ENCODE assay signal across 8 cellular contexts in genomic region chr17:3004150-3004801, GRCh38. TPM values are rescaled to one million over a fixed set of nuclear protein-coding genes. Genes with fewer than 3 reads are reported as not detected.
DNase-seq lines count a peak whose midpoint lies in the region; ATAC-seq, FAIRE-seq and TF ChIP-seq lines count a peak whose summit lies in the region.

No MANE protein-coding gene starts in this region.

- H3K4me3 ChIP-seq in PC-3 (ENCODE audit: low read length), result peak overlapping the region; percentile 23; the same call in 1 of the 2 replicates
- H3K4me3 ChIP-seq in trophoblast cell (ENCODE audit: low read depth, low read length), result no peak overlapping the region
- peak overlapping the region in 1 of 3 donors; percentile 12 for H3K4me3 ChIP-seq in thyroid gland (replicated peaks in 1 of 3)

- no peak overlapping the region for H2BK12ac ChIP-seq in trophoblast cell (ENCODE audit: low read length)

- TF ChIP-seq CTCF in Calu3 (IDR thresholded peaks at IDR 0.05; ENCODE audit: unreplicated experiment), result no peak
- TF ChIP-seq CTCF in PC-3 (conservative IDR thresholded peaks at IDR 0.05; ENCODE audit: low read depth, low read length), result no peak
- TF ChIP-seq CTCF in thyroid gland (IDR thresholded peaks at IDR 0.05), result no peak

- H3K9me2 ChIP-seq in PC-3 (replicated peaks; ENCODE audit: low read length), result no peaks in the 10 kb centered on the region

- WGBS in trophoblast cell (ENCODE audit: extremely low coverage, insufficient coverage, insufficient read length), result no CpG with 5 or more reads among the region's 36 CpGs
- 3% methylated on average over 8 to 32 of the region's 36 CpGs for WGBS in thyroid gland, 2 donors

- H3K14ac ChIP-seq in trophoblast cell (ENCODE audit: low read length), result peak overlapping the region; percentile 4

- H3K27me3 ChIP-seq in PC-3 (ENCODE audit: low read length) (no peaks in the 10 kb centered on the region), trophoblast cell (ENCODE audit: insufficient read depth, low read length) (no peaks in the 10 kb centered on the region), thyroid gland (no peaks in the 10 kb centered on the region)

- H3K4ac ChIP-seq in trophoblast cell (ENCODE audit: low read depth, low read length), result no peak overlapping the region

- H3K4me1 ChIP-seq in PC-3 (ENCODE audit: insufficient read depth, low read length) (peaks cover 23% of the 10 kb centered on the region), trophoblast cell (ENCODE audit: control insufficient read depth in 1 of 2, insufficient read depth in 2 of 2, low read length in 2 of 2) (peaks cover 0 to 12% of the 10 kb centered on the region in 2 experiments), thyroid gland (peaks cover 32 to 39% of the 10 kb centered on the region in 2 donors)

- peak in 1 of 2 donors; percentile 71 for TF ChIP-seq POLR2A in thyroid gland (IDR thresholded peaks at IDR 0.05)

- intact Hi-C loops in Calu3 (cut with micrococcal nuclease; ENCODE audit: unreplicated experiment) (loop anchor here (2.0 kb wide), 1 partner anchor 49 kb away; no protein-coding TSS in a partner anchor), PC-3 (cut with micrococcal nuclease) (loop anchor here (2.0 kb wide), 1 partner anchor 43 kb away; no protein-coding TSS in a partner anchor), thyroid gland (cut with DNase I) (no loop called here)

- POLR2A ChIA-PET in PC-3 (lab: Charles Lee; ENCODE audit: unreplicated experiment), result interaction anchor here (0.7 kb wide), 2 partner anchors 28 to 932 kb away, joined by 8 read pairs; no protein-coding TSS in a partner anchor

- no peak overlapping the region for H4K8ac ChIP-seq in trophoblast cell (ENCODE audit: low read depth, low read length)

- no peak overlapping the region for H2BK120ac ChIP-seq in trophoblast cell (ENCODE audit: insufficient read depth, low read length, poor library complexity)

- H3K27ac ChIP-seq in PC-3 (ENCODE audit: low read length) (peak overlapping the region; percentile 89), trophoblast cell (ENCODE audit: low read depth, low read length) (no peak overlapping the region), thyroid gland (peak overlapping the region; percentile 96 to 100 (median 100))

- H3K9me3 Mint-ChIP-seq in Calu3 (ENCODE audit: low read depth, unreplicated experiment), result no peaks in the 10 kb centered on the region
- H3K9me3 Mint-ChIP-seq in activated naive CD4-positive, alpha-beta T cell treated with anti-CD3 and anti-CD28 coated beads, Interleukin-2, amount 10 ng/mL, durations not matched to agents 7 days and 5 days, result no peaks in the 10 kb centered on the region

- CTCF ChIA-PET in Calu3 (lab: Charles Lee), result interaction anchor here (0.6 to 2.2 kb wide), 3 partner anchors 8 to 155 kb away, joined by 4 to 9 read pairs (median 6); no protein-coding TSS in a partner anchor
- CTCF ChIA-PET in PC-3 (lab: Charles Lee), result no interaction called here
- CTCF ChIA-PET in activated naive CD4-positive, alpha-beta T cell treated with anti-CD3 and anti-CD28 coated beads, Interleukin-2, amount 10 ng/mL, durations not matched to agents 7 days and 5 days (lab: Charles Lee), result interaction anchor here (0.9 kb wide), 1 partner anchor 9 kb away, joined by 3 read pairs; no protein-coding TSS in a partner anchor

- no peak overlapping the region for H4K91ac ChIP-seq in trophoblast cell (ENCODE audit: low read depth, low read length)

- H3K23ac ChIP-seq in trophoblast cell (ENCODE audit: low read length), result no peak overlapping the region

- H3K18ac ChIP-seq in trophoblast cell (ENCODE audit: low read length), result no peak overlapping the region

- peak overlapping the region; percentile 34 for H3K4me3 Mint-ChIP-seq in Calu3 (ENCODE audit: low read depth, unreplicated experiment)
- H3K4me3 Mint-ChIP-seq in activated naive CD4-positive, alpha-beta T cell treated with anti-CD3 and anti-CD28 coated beads, Interleukin-2, amount 10 ng/mL, durations not matched to agents 7 days and 5 days, result no peak overlapping the region

- no peak overlapping the region for H2AK5ac ChIP-seq in trophoblast cell (ENCODE audit: low read length)

- H3K79me1 ChIP-seq in trophoblast cell (ENCODE audit: low read length), result peaks cover 2% of the 10 kb centered on the region

- FAIRE-seq in HTR-8/SVneo (lab: Jason Lieb, UNC), result peak; percentile 94

- H3K36me3 ChIP-seq in PC-3 (ENCODE audit: low read depth, low read length), result 0 out of 2 replicates have a peak, but pooled peaks cover 5% of the 10 kb centered on the region
- peaks cover 8 to 13% of the 10 kb centered on the region in 2 experiments for H3K36me3 ChIP-seq in trophoblast cell (ENCODE audit: control insufficient read depth in 1 of 2, insufficient read depth in 2 of 2, low read length in 2 of 2)
- no peaks in the 10 kb centered on the region for H3K36me3 ChIP-seq in thyroid gland

- H3K9me3 ChIP-seq in PC-3 (ENCODE audit: low read length), result no peaks in the 10 kb centered on the region
- no peaks in the 10 kb centered on the region for H3K9me3 ChIP-seq in trophoblast cell (ENCODE audit: insufficient read depth, low read depth, low read length)
- H3K9me3 ChIP-seq in thyroid gland, result no peaks in the 10 kb centered on the region

- ATAC-seq in PC-3, result peak; percentile 95
- ATAC-seq in GM21528 (IDR thresholded peaks at IDR 0.05; ENCODE audit: low FRiP score, unreplicated experiment), result no peak

- BruUV-seq in Calu3 (replicated peaks; lab: Mats Ljungman, UMichigan) (TSS peak; percentile 76), PC-3 (replicated peaks; lab: Mats Ljungman, UMichigan) (no TSS peak)

- H4K20me1 ChIP-seq in PC-3 (ENCODE audit: low read length), result no peaks in the 10 kb centered on the region

- peak overlapping the region; percentile 54 for H3K4me2 ChIP-seq in PC-3 (ENCODE audit: low read length)
- H3K4me2 ChIP-seq in trophoblast cell (ENCODE audit: low read length), result no peak overlapping the region

- H3K4me1 Mint-ChIP-seq in Calu3 (ENCODE audit: low read depth, unreplicated experiment), result peaks cover 27% of the 10 kb centered on the region
- H3K4me1 Mint-ChIP-seq in activated naive CD4-positive, alpha-beta T cell treated with anti-CD3 and anti-CD28 coated beads, Interleukin-2, amount 10 ng/mL, durations not matched to agents 7 days and 5 days, result peaks cover 6% of the 10 kb centered on the region

- H3K27ac Mint-ChIP-seq in Calu3 (ENCODE audit: unreplicated experiment), result peak overlapping the region; percentile 61
- no peak overlapping the region for H3K27ac Mint-ChIP-seq in activated naive CD4-positive, alpha-beta T cell treated with anti-CD3 and anti-CD28 coated beads, Interleukin-2, amount 10 ng/mL, durations not matched to agents 7 days and 5 days

- H3K79me2 ChIP-seq in PC-3 (ENCODE audit: low read length) (no peaks in the 10 kb centered on the region), trophoblast cell (ENCODE audit: control insufficient read depth, insufficient read depth, low read length, poor library complexity) (no peaks in the 10 kb centered on the region)

- peak overlapping the region; percentile 54; the same call in 1 of the 2 replicates for H2AFZ ChIP-seq in PC-3 (ENCODE audit: low read length)
- H2AFZ ChIP-seq in trophoblast cell (ENCODE audit: insufficient read depth, low read length, poor library complexity), result no peak overlapping the region

- H4K12ac ChIP-seq in trophoblast cell (ENCODE audit: low read depth, low read length), result no peak overlapping the region

- no peaks in the 10 kb centered on the region for H3K27me3 Mint-ChIP-seq in Calu3 (ENCODE audit: unreplicated experiment)
- H3K27me3 Mint-ChIP-seq in activated naive CD4-positive, alpha-beta T cell treated with anti-CD3 and anti-CD28 coated beads, Interleukin-2, amount 10 ng/mL, durations not matched to agents 7 days and 5 days, result peaks cover 15% of the 10 kb centered on the region

- peak overlapping the region; percentile 66 for H3K9ac ChIP-seq in PC-3 (ENCODE audit: low read length)
- H3K9ac ChIP-seq in trophoblast cell (ENCODE audit: low read length), result no peak overlapping the region

- H3F3A ChIP-seq in PC-3 (ENCODE audit: low read length, unreplicated experiment), result no peaks in the 10 kb centered on the region

- H2BK5ac ChIP-seq in trophoblast cell (ENCODE audit: low read depth, low read length, poor library complexity), result no peak overlapping the region

- H3K36me3 Mint-ChIP-seq in Calu3 (ENCODE audit: insufficient read depth, unreplicated experiment), result peaks cover 25% of the 10 kb centered on the region
- H3K36me3 Mint-ChIP-seq in activated naive CD4-positive, alpha-beta T cell treated with anti-CD3 and anti-CD28 coated beads, Interleukin-2, amount 10 ng/mL, durations not matched to agents 7 days and 5 days, result peaks cover 6% of the 10 kb centered on the region

- DNase-seq in Calu3 (peak; percentile 98), HTR-8/SVneo (ENCODE audit: insufficient read length, low spot score) (peak; percentile 98), PC-3 (peak; percentile 97), germinal center (ENCODE audit: low spot score) (peak; percentile 78), trophoblast cell (peak; percentile 57 to 62), thyroid gland (peak; percentile 100)
- DNase-seq in activated naive CD4-positive, alpha-beta T cell treated with anti-CD3 and anti-CD28 coated beads, Interleukin-2, amount 10 ng/mL, durations not matched to agents 7 days and 5 days, result peak; percentile 34

RNA-seq across cellular contexts. Expression of gene OR1D5, which starts 59.1 kb away (rescaled TPM):
- total RNA-seq in Calu3 (2022) (not detected in 2 replicates), PC-3 (2014; rRNA removed) (not detected in 2 replicates), thyroid gland (not detected)
- polyA plus RNA-seq in trophoblast cell (2013), result not detected in 2 replicates

Comparison
In these comparisons a context has a peak if more than half of its experiments do, and no peak if none do; other contexts are left out.
1. DNase-seq: peak in every context shown above with its lines; median percentile 100 in thyroid gland; 98 in Calu3; 98 in HTR-8/SVneo; 97 in PC-3; 78 in germinal center; 60 in trophoblast cell; 34 in activated naive CD4-positive, alpha-beta T cell treated with anti-CD3 and anti-CD28 coated beads, Interleukin-2, amount 10 ng/mL, durations not matched to agents 7 days and 5 days.